In genomic region chr18:78994977-78995582, GRCh38 we compare ENCODE assay signal across 24 cellular contexts. TPM values are rescaled to one million over a fixed set of nuclear protein-coding genes. Genes with fewer than 3 reads are reported as not detected.
"Had no signal": no experiment of that assay in that cellular context is flagged by ENCODE, and none has a peak within 500 bp of the region (broad histone marks: within the 10 kb centered on the region; RNA-seq: fewer than 3 reads in every experiment).

No MANE protein-coding gene starts in this region.

- H3K27me3 ChIP-seq: hepatocyte, vagina had no signal

- ATAC-seq: left cardiac atrium; mucosa of descending colon; naive thymus-derived CD8-positive, alpha-beta T cell; psoas muscle had no signal

- H3K36me3 Mint-ChIP-seq: naive thymus-derived CD8-positive, alpha-beta T cell had no signal

- H3K36me3 ChIP-seq: left ventricle myocardium inferior, tibial nerve, upper lobe of right lung had no signal

- H3K4me3 Mint-ChIP-seq: naive thymus-derived CD8-positive, alpha-beta T cell; neural crest cell had no signal

- H3K4me1 Mint-ChIP-seq: naive thymus-derived CD8-positive, alpha-beta T cell had no signal

- H3K4me1 ChIP-seq: left ventricle myocardium inferior, parathyroid adenoma, psoas muscle, tibial nerve, upper lobe of right lung, vagina had no signal

- DNase-seq: effector CD8-positive, alpha-beta T cell; foreskin melanocyte; kidney; left cardiac atrium; left ventricle myocardium inferior; naive thymus-derived CD8-positive, alpha-beta T cell; occipital lobe; psoas muscle; retina; small intestine; stimulated activated CD4-positive, alpha-beta T cell treated with anti-CD3 and anti-CD28 coated beads, Interleukin-12 subunit alpha, Interleukin-12 subunit beta, amount 100 ng/mL, for 4 hours; stimulated activated naive CD4-positive, alpha-beta T cell treated with Interleukin-2 at 50 U/mL for 16 hours; upper lobe of right lung had no signal

- H3K9me3 ChIP-seq: left ventricle myocardium inferior, psoas muscle, tibial nerve, upper lobe of right lung, vagina had no signal

- H3K27ac Mint-ChIP-seq: naive thymus-derived CD8-positive, alpha-beta T cell had no signal

- H3K9me3 Mint-ChIP-seq: naive thymus-derived CD8-positive, alpha-beta T cell had no signal

- H3K27ac ChIP-seq: coronary artery, hepatocyte, left ventricle myocardium inferior, parathyroid adenoma, psoas muscle, tibial nerve, upper lobe of right lung, vagina had no signal

- H3K4me3 ChIP-seq: coronary artery, hepatocyte, left ventricle myocardium inferior, mucosa of descending colon, psoas muscle, tibial nerve, upper lobe of right lung, vagina had no signal

RNA-seq across cellular contexts. Expression of gene SALL3, which starts 15.5 kb away (rescaled TPM):
- total RNA-seq: dermis microvascular lymphatic vessel endothelial cell; lung microvascular endothelial cell; mesenteric fat pad; mucosa of descending colon; naive thymus-derived CD8-positive, alpha-beta T cell; tibial nerve; upper lobe of right lung had no signal
- polyA plus RNA-seq: esophagus; naive thymus-derived CD8-positive, alpha-beta T cell had no signal
